ENCODE assay signal across 21 cellular contexts in the genomic region with DNA sequence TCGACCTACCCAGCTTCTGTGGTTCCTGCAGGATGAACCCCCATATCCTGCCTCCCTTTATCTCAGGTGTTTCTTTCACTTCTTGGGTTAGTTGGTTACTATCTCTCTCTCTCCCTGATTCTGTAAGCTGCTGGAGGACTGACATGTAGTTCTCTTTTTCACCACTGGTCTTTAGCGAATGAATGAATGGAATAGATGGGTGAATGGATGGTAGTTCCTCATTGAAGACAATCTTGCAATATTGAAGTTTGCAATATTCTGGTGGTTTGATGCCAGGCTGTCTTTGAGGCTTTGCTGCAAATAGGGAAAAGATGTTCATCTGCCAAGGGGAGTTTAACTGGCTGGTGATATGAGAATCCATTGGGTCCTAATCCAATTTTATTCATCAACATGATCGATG.
DNase-seq lines count a peak whose midpoint lies in the region; ATAC-seq and TF ChIP-seq lines count a peak whose summit lies in the region.
"Had no signal": no experiment of that assay in that cellular context is flagged by ENCODE, and none has a peak within 500 bp of the region (broad histone marks: within the 10 kb centered on the region; RNA-seq: fewer than 3 reads in every experiment).

No MANE protein-coding gene starts in this region.

- TF ChIP-seq CTCF in GM23338 (conservative IDR thresholded peaks at IDR 0.05; ENCODE audit: low read depth in 2 of 2) (peak in 1 of 2 experiments; percentile 47; a peak in 2 of 4 replicates), PC-9 (conservative IDR thresholded peaks at IDR 0.05) (peak; percentile 39; the same call in 1 of the 2 replicates), fibroblast of the aortic adventitia (IDR thresholded peaks at IDR 0.05; ENCODE audit: insufficient read depth, low read length) (peak; percentile 23), natural killer cell (IDR thresholded peaks at IDR 0.05) (no peak)

- H3K27me3 ChIP-seq in GM23338 (ENCODE audit: insufficient read depth) (no peaks in the 10 kb centered on the region), PC-9 (ENCODE audit: insufficient read depth, low read depth) (peaks cover 18% of the 10 kb centered on the region; the same call in 1 of the 2 replicates)
- H3K27me3 ChIP-seq: adrenal gland, uterus had no signal

- H3K79me2 ChIP-seq in GM23338 (replicated peaks; ENCODE audit: insufficient read depth) (no peaks in the 10 kb centered on the region), PC-9 (ENCODE audit: low read depth) (no peaks in the 10 kb centered on the region)

- ATAC-seq in GM23338, result no peak; the same call in 2 of the 3 replicates
- ATAC-seq in natural killer cell, result no peak
- no peak for ATAC-seq in GM21786 (IDR thresholded peaks at IDR 0.05; ENCODE audit: unreplicated experiment)
- ATAC-seq in HG03342 (IDR thresholded peaks at IDR 0.05; ENCODE audit: unreplicated experiment), result no peak
- ATAC-seq: activated CD8-positive, alpha-beta T cell treated with anti-CD3 and anti-CD28 coated beads, Interleukin-2, amount 10 ng/mL, durations not matched to agents 7 days and 5 days; sciatic nerve had no signal

- H2AFZ ChIP-seq in GM23338 (no peak overlapping the region), PC-9 (no peak overlapping the region)

- peaks cover 7% of the 10 kb centered on the region; the same call in 1 of the 2 replicates for H3K36me3 ChIP-seq in GM23338 (ENCODE audit: insufficient read depth)
- H3K36me3 ChIP-seq in PC-9 (ENCODE audit: low read depth), result no peaks in the 10 kb centered on the region
- H3K36me3 ChIP-seq: adrenal gland, left ventricle myocardium inferior, uterus had no signal

- H3K4me1 Mint-ChIP-seq in GM23338 (0 out of 3 replicates have a peak, but pooled peaks cover 3% of the 10 kb centered on the region), natural killer cell (peaks cover 11 to 12% of the 10 kb centered on the region in 2 donors)
- H3K4me1 Mint-ChIP-seq: nephron progenitor cell had no signal

- H4K20me1 ChIP-seq in GM23338 (replicated peaks; ENCODE audit: insufficient read depth) (no peaks in the 10 kb centered on the region), PC-9 (ENCODE audit: insufficient read depth) (no peaks in the 10 kb centered on the region)

- H3K36me3 Mint-ChIP-seq in GM23338 (ENCODE audit: low read depth) (peaks cover 8% of the 10 kb centered on the region; the same call in 2 of the 3 replicates), natural killer cell (no peaks in the 10 kb centered on the region)

- H3K4me3 Mint-ChIP-seq in GM23338, result no peak overlapping the region
- no peak overlapping the region for H3K4me3 Mint-ChIP-seq in natural killer cell
- H3K4me3 Mint-ChIP-seq: activated CD8-positive, alpha-beta T cell treated with anti-CD3 and anti-CD28 coated beads, Interleukin-2, amount 10 ng/mL, durations not matched to agents 7 days and 5 days; nephron progenitor cell had no signal

- H3F3A ChIP-seq in GM23338 (replicated peaks; ENCODE audit: low read depth) (no peaks in the 10 kb centered on the region), PC-9 (ENCODE audit: insufficient read depth, low read depth) (no peaks in the 10 kb centered on the region)

- POLR2A ChIA-PET in PC-9 (lab: Charles Lee; ENCODE audit: unreplicated experiment), result no interaction called here

- 0 out of 2 replicates have a peak, but pooled peaks cover 4% of the 10 kb centered on the region for H3K9me2 ChIP-seq in GM23338 (ENCODE audit: insufficient read depth)
- H3K9me2 ChIP-seq in PC-9 (ENCODE audit: insufficient read depth), result no peaks in the 10 kb centered on the region

- peaks cover 5% of the 10 kb centered on the region for H3K27me3 Mint-ChIP-seq in GM23338 (ENCODE audit: insufficient read depth, low read depth, poor library complexity)
- H3K27me3 Mint-ChIP-seq in natural killer cell (ENCODE audit: low read depth in 2 of 2), result peaks cover 37 to 69% of the 10 kb centered on the region in 2 donors

- H3K27ac ChIP-seq in GM23338 (ENCODE audit: low read depth) (no peak overlapping the region), PC-9 (no peak overlapping the region)
- H3K27ac ChIP-seq: adrenal gland, coronary artery, left ventricle myocardium inferior, uterus had no signal

- H3K27ac Mint-ChIP-seq in GM23338 (no peak overlapping the region), natural killer cell (no peak overlapping the region)
- H3K27ac Mint-ChIP-seq: activated CD8-positive, alpha-beta T cell treated with anti-CD3 and anti-CD28 coated beads, Interleukin-2, amount 10 ng/mL, durations not matched to agents 7 days and 5 days; nephron progenitor cell had no signal

- BruUV-seq in PC-9 (replicated peaks; lab: Mats Ljungman, UMichigan), result no TSS peak

- no peak overlapping the region for H3K4me3 ChIP-seq in GM23338
- no peak overlapping the region for H3K4me3 ChIP-seq in PC-9
- no peak overlapping the region for H3K4me3 ChIP-seq in fibroblast of the aortic adventitia (ENCODE audit: low read depth, low read length)
- H3K4me3 ChIP-seq: adrenal gland, coronary artery, left ventricle myocardium inferior, uterus had no signal

- H3K9me3 Mint-ChIP-seq in GM23338 (peaks cover 16% of the 10 kb centered on the region), natural killer cell (no peaks in the 10 kb centered on the region)

- H3K9me3 ChIP-seq in PC-9 (ENCODE audit: insufficient read depth, low read depth), result peaks cover 5% of the 10 kb centered on the region; the same call in 1 of the 2 replicates
- H3K9me3 ChIP-seq: adrenal gland, uterus had no signal

- no peaks in the 10 kb centered on the region for H3K4me1 ChIP-seq in GM23338 (ENCODE audit: insufficient read depth)
- H3K4me1 ChIP-seq in PC-9 (replicated peaks; ENCODE audit: insufficient read depth), result peaks cover 6% of the 10 kb centered on the region
- H3K4me1 ChIP-seq: adrenal gland, left ventricle myocardium inferior, uterus had no signal

- H3K4me2 ChIP-seq in GM23338 (no peak overlapping the region), PC-9 (no peak overlapping the region)

- CTCF ChIA-PET in PC-9 (lab: Charles Lee), result no interaction called here

- intact Hi-C loops in PC-9 (cut with micrococcal nuclease; ENCODE audit: unreplicated experiment), result no loop called here
- intact Hi-C loops in natural killer cell (cut with micrococcal nuclease), result no loop called here

- DNase-seq in AML-193 (lab: John Stamatoyannopoulos, UW), result peak; percentile 5 to 20
- DNase-seq in GM23338 (ENCODE audit: low spot score), result peak; percentile 27
- no peak for DNase-seq in PC-9
- no peak for DNase-seq in fibroblast of the aortic adventitia (ENCODE audit: low read depth)
- no peak for DNase-seq in natural killer cell
- no peak for DNase-seq in NCI-H1092 treated with DMSO at 0.1 percent for 48 hours (lab: John Stamatoyannopoulos, UW)
- DNase-seq: activated CD4-positive, alpha-beta T cell treated with anti-CD3 and anti-CD28 coated beads for 1 hour; activated CD8-positive, alpha-beta T cell treated with anti-CD3 and anti-CD28 coated beads, Interleukin-2, amount 10 ng/mL, durations not matched to agents 7 days and 5 days; activated gamma-delta T cell treated with Interleukin-2 at 50 U/mL for 16 hours; activated T-cell treated with anti-CD3 and anti-CD28 coated beads, Interleukin-2, amount 50 U/mL, for 1 hour; adrenal gland; Karpas-422; left ventricle myocardium inferior; nephron progenitor cell; NK-92 treated with Interleukin-12 subunit alpha and Interleukin-12 subunit beta, amount 100 ng/mL, for 24 hours; SW 1271; uterus had no signal

TF ChIP-seq in GM23338, 12 proteins besides CTCF, POLR2A, EP300 and RAD21:
- TF ChIP-seq JUNB (IDR thresholded peaks at IDR 0.05; ENCODE audit: unreplicated experiment) (no peak), ZNF114 (CRISPR knock-in tag; IDR thresholded peaks at IDR 0.05) (no peak), NANOG (IDR thresholded peaks at IDR 0.05; ENCODE audit: borderline replicate concordance) (no peak), EZH2 (IDR thresholded peaks at IDR 0.05; ENCODE audit: low read depth, unreplicated experiment) (no peak)
- TF ChIP-seq, protein P1, sequence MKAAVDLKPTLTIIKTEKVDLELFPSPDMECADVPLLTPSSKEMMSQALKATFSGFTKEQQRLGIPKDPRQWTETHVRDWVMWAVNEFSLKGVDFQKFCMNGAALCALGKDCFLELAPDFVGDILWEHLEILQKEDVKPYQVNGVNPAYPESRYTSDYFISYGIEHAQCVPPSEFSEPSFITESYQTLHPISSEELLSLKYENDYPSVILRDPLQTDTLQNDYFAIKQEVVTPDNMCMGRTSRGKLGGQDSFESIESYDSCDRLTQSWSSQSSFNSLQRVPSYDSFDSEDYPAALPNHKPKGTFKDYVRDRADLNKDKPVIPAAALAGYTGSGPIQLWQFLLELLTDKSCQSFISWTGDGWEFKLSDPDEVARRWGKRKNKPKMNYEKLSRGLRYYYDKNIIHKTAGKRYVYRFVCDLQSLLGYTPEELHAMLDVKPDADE (IDR thresholded peaks at IDR 0.05), result no peak
- TF ChIP-seq, protein P2, sequence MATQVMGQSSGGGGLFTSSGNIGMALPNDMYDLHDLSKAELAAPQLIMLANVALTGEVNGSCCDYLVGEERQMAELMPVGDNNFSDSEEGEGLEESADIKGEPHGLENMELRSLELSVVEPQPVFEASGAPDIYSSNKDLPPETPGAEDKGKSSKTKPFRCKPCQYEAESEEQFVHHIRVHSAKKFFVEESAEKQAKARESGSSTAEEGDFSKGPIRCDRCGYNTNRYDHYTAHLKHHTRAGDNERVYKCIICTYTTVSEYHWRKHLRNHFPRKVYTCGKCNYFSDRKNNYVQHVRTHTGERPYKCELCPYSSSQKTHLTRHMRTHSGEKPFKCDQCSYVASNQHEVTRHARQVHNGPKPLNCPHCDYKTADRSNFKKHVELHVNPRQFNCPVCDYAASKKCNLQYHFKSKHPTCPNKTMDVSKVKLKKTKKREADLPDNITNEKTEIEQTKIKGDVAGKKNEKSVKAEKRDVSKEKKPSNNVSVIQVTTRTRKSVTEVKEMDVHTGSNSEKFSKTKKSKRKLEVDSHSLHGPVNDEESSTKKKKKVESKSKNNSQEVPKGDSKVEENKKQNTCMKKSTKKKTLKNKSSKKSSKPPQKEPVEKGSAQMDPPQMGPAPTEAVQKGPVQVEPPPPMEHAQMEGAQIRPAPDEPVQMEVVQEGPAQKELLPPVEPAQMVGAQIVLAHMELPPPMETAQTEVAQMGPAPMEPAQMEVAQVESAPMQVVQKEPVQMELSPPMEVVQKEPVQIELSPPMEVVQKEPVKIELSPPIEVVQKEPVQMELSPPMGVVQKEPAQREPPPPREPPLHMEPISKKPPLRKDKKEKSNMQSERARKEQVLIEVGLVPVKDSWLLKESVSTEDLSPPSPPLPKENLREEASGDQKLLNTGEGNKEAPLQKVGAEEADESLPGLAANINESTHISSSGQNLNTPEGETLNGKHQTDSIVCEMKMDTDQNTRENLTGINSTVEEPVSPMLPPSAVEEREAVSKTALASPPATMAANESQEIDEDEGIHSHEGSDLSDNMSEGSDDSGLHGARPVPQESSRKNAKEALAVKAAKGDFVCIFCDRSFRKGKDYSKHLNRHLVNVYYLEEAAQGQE (IDR thresholded peaks at IDR 0.05; ENCODE audit: unreplicated experiment), result no peak

Comparison
In these comparisons a context has a peak if more than half of its experiments do, and no peak if none do; other contexts are left out.
1. DNase-seq: peak in AML-193 (2 of 2) and GM23338 (single experiment); none in PC-9 (0 of 2), fibroblast of the aortic adventitia (single experiment), natural killer cell (single experiment) and NCI-H1092 treated with DMSO at 0.1 percent for 48 hours (single experiment).